22 cellular contexts compared by ENCODE assay signal in the genomic region with DNA sequence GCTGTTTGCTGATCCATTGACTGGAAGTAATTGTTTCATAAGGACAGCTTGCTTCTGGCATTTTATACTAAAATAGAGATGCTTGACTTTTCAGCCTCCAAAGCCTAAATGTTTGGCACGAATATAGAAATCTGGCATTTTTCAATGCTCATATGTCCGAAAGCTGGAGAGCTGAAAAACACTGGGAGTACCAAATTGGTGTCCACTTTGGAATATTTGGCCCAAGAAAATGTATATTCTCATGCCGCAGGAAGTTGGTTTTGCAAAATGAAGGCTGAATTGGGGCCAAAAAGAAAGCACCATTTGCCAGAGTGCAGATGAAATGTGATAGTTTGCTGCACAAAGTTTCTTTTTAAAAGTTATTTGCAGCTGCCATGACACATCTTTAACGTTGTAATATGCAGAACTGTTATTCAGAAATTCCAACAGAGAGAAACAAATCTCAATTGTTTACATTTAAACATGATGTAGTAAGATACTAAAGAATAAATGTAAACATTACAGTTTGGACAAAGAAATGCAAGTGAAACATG.
"Had no signal": no experiment of that assay in that cellular context is flagged by ENCODE, and none has a peak within 500 bp of the region (broad histone marks: within the 10 kb centered on the region; RNA-seq: fewer than 3 reads in every experiment).

No MANE protein-coding gene starts in this region.

- FAIRE-seq: colon had no signal

- H3K27ac ChIP-seq: dorsolateral prefrontal cortex, neutrophil, suprapubic skin, transverse colon, vagina had no signal

- H3K4me3 ChIP-seq: dorsolateral prefrontal cortex, suprapubic skin, transverse colon, vagina had no signal

- ATAC-seq: activated CD8-positive, alpha-beta T cell treated with anti-CD3 and anti-CD28 coated beads for 36 hours; natural killer cell had no signal

- H3K27me3 ChIP-seq: dorsolateral prefrontal cortex, neutrophil, suprapubic skin, transverse colon, vagina had no signal

- H3K27ac Mint-ChIP-seq: activated CD4-positive, alpha-beta T cell treated with anti-CD3 and anti-CD28 coated beads, Interleukin-2, amount 10 ng/mL, durations not matched to agents 24 days and 14 days; activated CD8-positive, alpha-beta T cell treated with anti-CD3 and anti-CD28 coated beads for 36 hours; activated naive CD8-positive, alpha-beta T cell treated with anti-CD3 and anti-CD28 coated beads, Interleukin-2, amount 10 ng/mL, durations not matched to agents 7 days and 5 days; activated T-helper 2 cell treated with anti-CD3 and anti-CD28 coated beads, Interferon-gamma antibody, Interleukin-2, Interleukin-4, amounts not matched to agents 10 μg/mL and 5 μg/mL and 100 μg/mL, durations not matched to agents 14 hours and 24 hours and 36 hours; memory B cell; natural killer cell had no signal

- H3K4me1 Mint-ChIP-seq: activated CD4-positive, alpha-beta T cell treated with anti-CD3 and anti-CD28 coated beads, Interleukin-2, amount 10 ng/mL, durations not matched to agents 24 days and 14 days; activated naive CD8-positive, alpha-beta T cell treated with anti-CD3 and anti-CD28 coated beads, Interleukin-2, amount 10 ng/mL, durations not matched to agents 7 days and 5 days; memory B cell; natural killer cell had no signal

- H3K9me3 ChIP-seq: neutrophil, suprapubic skin, transverse colon, vagina had no signal

- H3K36me3 ChIP-seq: neutrophil, suprapubic skin, transverse colon, vagina had no signal

- H3K9me3 Mint-ChIP-seq: activated CD4-positive, alpha-beta T cell treated with anti-CD3 and anti-CD28 coated beads, Interleukin-2, amount 10 ng/mL, durations not matched to agents 24 days and 14 days; activated CD8-positive, alpha-beta T cell treated with anti-CD3 and anti-CD28 coated beads for 36 hours; activated naive CD8-positive, alpha-beta T cell treated with anti-CD3 and anti-CD28 coated beads, Interleukin-2, amount 10 ng/mL, durations not matched to agents 7 days and 5 days; activated T-helper 2 cell treated with anti-CD3 and anti-CD28 coated beads, Interferon-gamma antibody, Interleukin-2, Interleukin-4, amounts not matched to agents 10 μg/mL and 5 μg/mL and 100 μg/mL, durations not matched to agents 14 hours and 24 hours and 36 hours; memory B cell had no signal

- H3K27me3 Mint-ChIP-seq: activated CD4-positive, alpha-beta T cell treated with anti-CD3 and anti-CD28 coated beads, Interleukin-2, amount 10 ng/mL, durations not matched to agents 24 days and 14 days; activated CD8-positive, alpha-beta T cell treated with anti-CD3 and anti-CD28 coated beads for 36 hours; brain had no signal

- DNase-seq: activated CD4-positive, alpha-beta T cell treated with anti-CD3 and anti-CD28 coated beads, Interleukin-2, amount 10 ng/mL, durations not matched to agents 24 days and 14 days; activated CD8-positive, alpha-beta T cell treated with anti-CD3 and anti-CD28 coated beads for 36 hours; activated naive CD4-positive, alpha-beta T cell treated with Interleukin-2 at 50 U/mL for 16 hours; activated naive CD8-positive, alpha-beta T cell treated with anti-CD3 and anti-CD28 coated beads, Interleukin-2, amount 10 ng/mL, durations not matched to agents 7 days and 5 days; activated T-cell treated with anti-CD3 and anti-CD28 coated beads, Interleukin-2, amount 50 U/mL, for 1 hour; anterior cingulate cortex; caudate nucleus; dorsolateral prefrontal cortex; natural killer cell; stimulated activated CD4-positive, alpha-beta T cell treated with anti-CD3 and anti-CD28 coated beads, Interleukin-12 subunit alpha, Interleukin-12 subunit beta, amount 100 ng/mL, for 4 hours; stimulated activated CD4-positive, alpha-beta T cell treated with anti-CD3 and anti-CD28 coated beads, Interleukin-1b, Interleukin-23, amount 100 ng/mL, for 48 hours; stimulated activated naive CD4-positive, alpha-beta T cell treated with Interleukin-2 at 50 U/mL for 16 hours; T-helper 1 cell; T-helper 9 cell; transverse colon had no signal

- H3K4me3 Mint-ChIP-seq: activated CD4-positive, alpha-beta T cell treated with anti-CD3 and anti-CD28 coated beads, Interleukin-2, amount 10 ng/mL, durations not matched to agents 24 days and 14 days; activated CD8-positive, alpha-beta T cell treated with anti-CD3 and anti-CD28 coated beads for 36 hours; activated naive CD8-positive, alpha-beta T cell treated with anti-CD3 and anti-CD28 coated beads, Interleukin-2, amount 10 ng/mL, durations not matched to agents 7 days and 5 days; brain; memory B cell; natural killer cell had no signal

- H3K4me1 ChIP-seq: suprapubic skin, transverse colon, vagina had no signal

- H3K36me3 Mint-ChIP-seq: activated naive CD8-positive, alpha-beta T cell treated with anti-CD3 and anti-CD28 coated beads, Interleukin-2, amount 10 ng/mL, durations not matched to agents 7 days and 5 days; brain; memory B cell; natural killer cell had no signal
